Comparison of ENCODE assay signal across 10 cellular contexts in the genomic region with DNA sequence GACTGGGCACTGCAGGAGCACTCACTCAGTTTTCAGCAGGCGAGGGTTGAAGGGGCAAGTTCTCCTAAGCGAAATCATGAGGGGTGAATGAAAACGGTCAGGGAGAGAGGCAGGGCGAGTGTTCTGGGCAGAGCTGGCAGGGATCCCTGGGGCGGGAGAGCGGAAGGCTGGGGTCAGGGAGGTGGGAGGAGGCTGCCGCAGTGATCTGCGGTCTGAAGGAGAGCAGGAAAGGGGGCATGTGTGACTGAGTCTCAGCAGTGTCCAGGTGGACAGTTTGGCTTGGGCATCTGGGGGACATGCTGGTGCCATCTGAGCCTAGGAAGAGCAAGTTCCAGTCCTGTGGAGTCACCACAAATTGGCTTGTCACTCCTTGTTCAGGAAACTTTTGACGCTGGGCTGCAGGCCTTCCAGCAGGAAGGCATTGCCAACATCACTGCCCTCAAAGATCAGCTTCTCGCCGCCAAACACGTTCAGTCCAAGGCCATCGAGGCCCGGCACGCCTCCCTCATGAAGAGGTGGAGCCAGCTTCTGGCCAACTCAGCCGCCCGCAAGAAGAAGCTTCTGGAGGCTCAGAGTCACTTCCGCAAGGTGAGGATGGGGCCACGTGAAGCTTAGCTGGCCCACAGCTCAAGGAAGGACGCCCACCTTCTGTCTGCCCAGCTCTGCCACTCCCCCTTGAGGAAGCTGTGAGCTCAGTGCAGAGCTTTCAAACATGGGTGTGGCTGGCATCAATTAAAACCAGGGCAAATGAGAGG. TPM values are rescaled to one million over a fixed set of nuclear protein-coding genes. Genes with fewer than 3 reads are reported as not detected.
A peak's percentile ranks its signal among the peaks of the same experiment; 100 is the strongest.
DNase-seq lines count a peak whose midpoint lies in the region; ATAC-seq and TF ChIP-seq lines count a peak whose summit lies in the region.
"Had no signal": no experiment of that assay in that cellular context is flagged by ENCODE, and none has a peak within 500 bp of the region (broad histone marks: within the 10 kb centered on the region; RNA-seq: fewer than 3 reads in every experiment).

No MANE protein-coding gene starts in this region.

- no peak for TF ChIP-seq CTCF in Caco-2 (IDR thresholded peaks at IDR 0.05; ENCODE audit: insufficient read depth in 1 of 2, low read depth in 1 of 2, low read length in 1 of 2, severe bottlenecking in 1 of 2, unreplicated experiment in 1 of 2)
- no peak for TF ChIP-seq CTCF in HFFc6 (IDR thresholded peaks at IDR 0.05)
- TF ChIP-seq CTCF in colonic mucosa (IDR thresholded peaks at IDR 0.05), result no peak
- no peak for TF ChIP-seq CTCF in progenitor cell of endocrine pancreas (IDR thresholded peaks at IDR 0.05; ENCODE audit: unreplicated experiment)

- CTCF ChIA-PET in Caco-2 (lab: Charles Lee), result interaction anchor here (0.6 kb wide), 1 partner anchor 404 kb away, joined by 4 read pairs; no protein-coding TSS in a partner anchor

- H3K27ac ChIP-seq in colonic mucosa, result no peak overlapping the region
- H3K27ac ChIP-seq: BLaER1 treated with 17β-estradiol and CSF1 and Interleukin-3, amounts not matched to agents 10 nM and 100 nM had no signal

- no peak overlapping the region for H3K4me3 ChIP-seq in Caco-2 (ENCODE audit: low read depth, low read length)
- H3K4me3 ChIP-seq in colonic mucosa, result no peak overlapping the region
- H3K4me3 ChIP-seq: BLaER1 treated with 17β-estradiol and CSF1 and Interleukin-3, amounts not matched to agents 10 nM and 100 nM had no signal

- H3K27me3 ChIP-seq in Caco-2 (replicated peaks; ENCODE audit: control insufficient read depth, insufficient read depth, low read length) (no peaks in the 10 kb centered on the region), colonic mucosa (no peaks in the 10 kb centered on the region)
- H3K27me3 ChIP-seq: BLaER1 treated with 17β-estradiol and CSF1 and Interleukin-3, amounts not matched to agents 10 nM and 100 nM had no signal

- H3K27me3 Mint-ChIP-seq in Caco-2 (ENCODE audit: insufficient read depth, unreplicated experiment) (no peaks in the 10 kb centered on the region), HFFc6 (ENCODE audit: insufficient read depth) (peaks cover 34% of the 10 kb centered on the region), progenitor cell of endocrine pancreas (no peaks in the 10 kb centered on the region)

- intact Hi-C loops in Caco-2 (cut with micrococcal nuclease; ENCODE audit: unreplicated experiment) (no loop called here), colonic mucosa (cut with DNase I) (no loop called here)

- H3K4me1 ChIP-seq in Caco-2 (no peaks in the 10 kb centered on the region), colonic mucosa (no peaks in the 10 kb centered on the region)
- H3K4me1 ChIP-seq: BLaER1 treated with 17β-estradiol and CSF1 and Interleukin-3, amounts not matched to agents 10 nM and 100 nM had no signal

- DNase-seq in Caco-2 (no peak), HFFc6 (no peak), colonic mucosa (peak; percentile 41), progenitor cell of endocrine pancreas (ENCODE audit: low spot score, unreplicated experiment) (no peak), NCI-H1105 treated with DMSO at 0.1 percent for 48 hours (lab: John Stamatoyannopoulos, UW) (no peak)
- DNase-seq: activated naive CD4-positive, alpha-beta T cell; NCI-H2171 had no signal

- H3K36me3 ChIP-seq in Caco-2 (ENCODE audit: control insufficient read depth, insufficient read depth, low read length) (peaks cover 14% of the 10 kb centered on the region), colonic mucosa (peaks cover 39% of the 10 kb centered on the region)

- H3K9me3 ChIP-seq in Caco-2 (no peaks in the 10 kb centered on the region), colonic mucosa (no peaks in the 10 kb centered on the region)
- H3K9me3 ChIP-seq: BLaER1 treated with 17β-estradiol and CSF1 and Interleukin-3, amounts not matched to agents 10 nM and 100 nM had no signal

- H3K36me3 Mint-ChIP-seq in Caco-2 (ENCODE audit: insufficient read depth, unreplicated experiment), result peaks cover 98% of the 10 kb centered on the region
- peaks cover 46% of the 10 kb centered on the region for H3K36me3 Mint-ChIP-seq in HFFc6 (ENCODE audit: low read depth)
- peaks cover 33% of the 10 kb centered on the region for H3K36me3 Mint-ChIP-seq in progenitor cell of endocrine pancreas (ENCODE audit: insufficient read depth)

- H3K4me3 Mint-ChIP-seq in Caco-2 (ENCODE audit: unreplicated experiment) (no peak overlapping the region), HFFc6 (no peak overlapping the region; the same call in 1 of the 2 replicates), progenitor cell of endocrine pancreas (ENCODE audit: low read depth) (no peak overlapping the region)

- H3K27ac Mint-ChIP-seq in Caco-2 (ENCODE audit: unreplicated experiment) (peak overlapping the region; percentile 56), HFFc6 (peak overlapping the region; percentile 36), progenitor cell of endocrine pancreas (peak overlapping the region; percentile 58)

- H3K9me3 Mint-ChIP-seq in Caco-2 (ENCODE audit: unreplicated experiment) (no peaks in the 10 kb centered on the region), HFFc6 (no peaks in the 10 kb centered on the region), progenitor cell of endocrine pancreas (ENCODE audit: low read depth) (no peaks in the 10 kb centered on the region)

- ATAC-seq in GM18861 (IDR thresholded peaks at IDR 0.05; ENCODE audit: unreplicated experiment) (no peak), GM18858 (IDR thresholded peaks at IDR 0.05; ENCODE audit: unreplicated experiment) (no peak)

- POLR2A ChIA-PET in Caco-2 (lab: Charles Lee), result no interaction called here

- peaks cover 13% of the 10 kb centered on the region for H3K4me1 Mint-ChIP-seq in Caco-2 (ENCODE audit: low read depth, unreplicated experiment)
- H3K4me1 Mint-ChIP-seq in HFFc6 (ENCODE audit: low read depth), result peaks cover 8% of the 10 kb centered on the region
- H3K4me1 Mint-ChIP-seq in progenitor cell of endocrine pancreas (ENCODE audit: low read depth), result no peaks in the 10 kb centered on the region

- no TSS peak for BruUV-seq in Caco-2 (replicated peaks; lab: Mats Ljungman, UMichigan)

- no peak overlapping the region for H3K9ac ChIP-seq in colonic mucosa (ENCODE audit: low read depth in 2 of 2, low read length in 2 of 2)

RNA-seq across cellular contexts. Expression of gene DYNC2I2, which starts 31.1 kb away (rescaled TPM):
- total RNA-seq in Caco-2 (2022), result 80.2 and 80.8 TPM in 2 replicates
- 10 to 100 TPM; 34.5 to 51.7 (median 49.9) TPM for total RNA-seq in HFFc6 (2021; fragmentation: NEBNext Ultra II Directional; extraction: Animal tissue kit (Norgen Biotek cat#: 25700))
- 100 to 1,000 TPM in 1 of 2 donors, 10 to 100 TPM in 1; 39.7 to 152 TPM for total RNA-seq in colonic mucosa
- 83.4 and 85.4 TPM in 2 replicates for total RNA-seq in progenitor cell of endocrine pancreas
